12 cellular contexts compared by ENCODE assay signal in the genomic region with DNA sequence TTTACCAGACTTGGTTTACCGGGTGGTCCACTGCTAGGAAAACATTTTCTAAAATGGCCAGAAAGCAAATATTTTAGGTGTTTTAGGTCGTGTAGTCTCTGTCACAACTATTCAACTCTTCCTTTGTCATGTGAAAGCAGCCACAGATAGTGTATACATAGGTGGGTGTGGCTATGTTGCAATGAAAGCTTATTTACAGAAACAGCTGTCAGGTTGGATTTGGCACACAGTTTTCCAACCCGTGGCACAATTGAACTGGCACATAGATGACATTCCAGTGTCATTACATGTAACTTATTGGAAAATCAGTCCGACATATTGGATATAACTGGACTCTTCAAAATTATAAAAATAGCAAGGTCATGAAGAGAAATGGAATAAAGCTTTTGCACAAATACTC.
DNase-seq lines count a peak whose midpoint lies in the region; ATAC-seq and TF ChIP-seq lines count a peak whose summit lies in the region.
"Had no signal": no experiment of that assay in that cellular context is flagged by ENCODE, and none has a peak within 500 bp of the region (broad histone marks: within the 10 kb centered on the region; RNA-seq: fewer than 3 reads in every experiment).

No MANE protein-coding gene starts in this region.

- POLR2A ChIA-PET in GM10248 (lab: Yijun Ruan, JAX), result no interaction called here

- ATAC-seq in SK-N-SH treated with all-trans-retinoic acid at 6 μM for 48 hours (peak; percentile 51), HG02852 (IDR thresholded peaks at IDR 0.05; ENCODE audit: unreplicated experiment) (no peak)
- ATAC-seq: GM12878 had no signal

- CTCF ChIA-PET in GM10248 (lab: Yijun Ruan, JAX), result no interaction called here

- H3K4me3 ChIP-seq in fibroblast of villous mesenchyme (ENCODE audit: low read depth, low read length), result no peak overlapping the region
- H3K4me3 ChIP-seq: GM12878, stomach had no signal

- TF ChIP-seq CTCF in fibroblast of villous mesenchyme (IDR thresholded peaks at IDR 0.05; ENCODE audit: insufficient read depth, low read depth, low read length) (no peak), GM10248 (IDR thresholded peaks at IDR 0.05; ENCODE audit: control extremely low read depth, extremely low read depth, low read depth, missing control alignments) (no peak)

- peak; percentile 37 for DNase-seq in COR-L47 (lab: John Stamatoyannopoulos, UW)
- DNase-seq in LHCN-M2 (ENCODE audit: low read depth), result peak; percentile 87
- peak; percentile 15 for DNase-seq in fibroblast of villous mesenchyme (ENCODE audit: low read depth)
- no peak for DNase-seq in stimulated activated CD4-positive, alpha-beta T cell treated with anti-CD3 and anti-CD28 coated beads, Interleukin-15, amount 100 ng/mL, for 24 hours
- no peak for DNase-seq in stimulated activated CD4-positive, alpha-beta T cell treated with anti-CD3 and anti-CD28 coated beads, Interleukin-1b, Interleukin-23, amount 100 ng/mL, for 48 hours
- DNase-seq in GM10248 (ENCODE audit: extremely low spot score), result no peak
- DNase-seq: activated naive CD8-positive, alpha-beta T cell treated with anti-CD3 and anti-CD28 coated beads, Interleukin-2, amount 50 U/mL, for 24 hours; CD4-positive, CD25-positive, alpha-beta regulatory T cell; stomach had no signal

TF ChIP-seq in SK-N-SH treated with all-trans-retinoic acid at 6 μM for 48 hours, 23 proteins besides CTCF, POLR2A, EP300 and RAD21:
- TF ChIP-seq BACH2 (CRISPR knock-in tag; IDR thresholded peaks at IDR 0.05; ENCODE audit: borderline replicate concordance) (no peak), TCF4 (CRISPR knock-in tag; IDR thresholded peaks at IDR 0.05; ENCODE audit: borderline replicate concordance) (no peak), ZC3H10 (CRISPR knock-in tag; IDR thresholded peaks at IDR 0.05) (no peak), OSR1 (CRISPR knock-in tag; IDR thresholded peaks at IDR 0.05) (no peak)

Comparison
In these comparisons a context has a peak if more than half of its experiments do, and no peak if none do; other contexts are left out.
1. DNase-seq: peak in COR-L47 (single experiment), LHCN-M2 (single experiment) and fibroblast of villous mesenchyme (single experiment); none in stimulated activated CD4-positive, alpha-beta T cell treated with anti-CD3 and anti-CD28 coated beads, Interleukin-15, amount 100 ng/mL, for 24 hours (single experiment), stimulated activated CD4-positive, alpha-beta T cell treated with anti-CD3 and anti-CD28 coated beads, Interleukin-1b, Interleukin-23, amount 100 ng/mL, for 48 hours (single experiment) and GM10248 (single experiment).